1 cellular context compared by ENCODE assay signal in genomic region chr21:20661221-20661620, GRCh38.
TF ChIP-seq lines count a peak whose summit lies in the region.

No MANE protein-coding gene starts in this region.

TF ChIP-seq in H1, 55 proteins besides CTCF, POLR2A, EP300 and RAD21 (continued from another document):
- TF ChIP-seq RNF2 (IDR thresholded peaks at IDR 0.05; ENCODE audit: borderline replicate concordance, low read depth, low read length, missing control alignments, poor library complexity, severe bottlenecking) (no peak), POLR2AphosphoS5 (IDR thresholded peaks at IDR 0.05; ENCODE audit: low read depth, low read length) (no peak)
